In the genomic region with DNA sequence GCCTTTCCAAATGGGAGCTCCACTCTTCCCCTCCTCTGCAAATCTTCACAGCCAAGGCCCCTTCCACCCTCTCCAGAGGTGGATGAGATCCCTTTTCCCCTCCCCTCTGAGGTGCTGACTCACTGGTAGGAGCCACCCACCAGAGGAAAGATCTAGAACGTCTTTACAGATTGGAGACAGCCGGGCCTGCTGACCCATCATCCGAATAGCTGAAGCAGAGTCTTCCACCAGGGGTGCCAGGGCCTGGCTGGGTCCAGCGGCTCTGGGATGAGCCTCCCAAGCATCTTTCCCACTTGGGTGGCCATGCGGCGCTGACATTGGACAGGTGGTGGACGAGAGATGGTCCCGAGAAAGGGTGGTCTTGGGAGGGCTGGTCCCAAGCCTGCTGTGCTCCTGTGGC, we compare ENCODE assay signal across 21 cellular contexts. TPM values are rescaled to one million over a fixed set of nuclear protein-coding genes. Genes with fewer than 3 reads are reported as not detected.
DNase-seq lines count a peak whose midpoint lies in the region; ATAC-seq and TF ChIP-seq lines count a peak whose summit lies in the region.
"Had no signal": no experiment of that assay in that cellular context is flagged by ENCODE, and none has a peak within 500 bp of the region (broad histone marks: within the 10 kb centered on the region; RNA-seq: fewer than 3 reads in every experiment).

No MANE protein-coding gene starts in this region.

- no peak for ATAC-seq in natural killer cell treated with Interleukin-12 subunit alpha and Interleukin-12 subunit beta and Interleukin-15 and Interleukin-18, amount 100 ng/mL, for 72 hours
- ATAC-seq in T-cell (replicated peaks in 1 of 4): no peak

- H3K9ac ChIP-seq in colonic mucosa (ENCODE audit: low read depth in 2 of 2, low read length in 2 of 2): no peak overlapping the region

- H3K4me3 ChIP-seq in AG04450 (ENCODE audit: low read depth, low read length) (no peak overlapping the region), HEK293 (ENCODE audit: low read depth, low read length) (no peak overlapping the region), colonic mucosa (no peak overlapping the region)
- H3K4me3 ChIP-seq: cardiac muscle cell, HAP-1, lung had no signal

- H3K9me3 Mint-ChIP-seq in natural killer cell treated with Interleukin-12 subunit alpha and Interleukin-12 subunit beta and Interleukin-15 and Interleukin-18, amount 100 ng/mL, for 72 hours: no peaks in the 10 kb centered on the region
- no peaks in the 10 kb centered on the region for H3K9me3 Mint-ChIP-seq in T-cell
- H3K9me3 Mint-ChIP-seq: naive thymus-derived CD8-positive, alpha-beta T cell had no signal

- TF ChIP-seq CTCF in AG04450 (IDR thresholded peaks at IDR 0.05; ENCODE audit: low read depth, low read length): no peak
- no peak for TF ChIP-seq CTCF in HEK293 (tag by site-specific recombination; IDR thresholded peaks at IDR 0.05)
- TF ChIP-seq CTCF in colonic mucosa (IDR thresholded peaks at IDR 0.05): no peak

- no peaks in the 10 kb centered on the region; the same call in 1 of the 2 replicates for H3K9me3 ChIP-seq in AG04450 (ENCODE audit: control insufficient read depth, insufficient read depth, low read length)
- H3K9me3 ChIP-seq in HEK293 (ENCODE audit: control insufficient read depth, insufficient read depth, low read depth, low read length): no peaks in the 10 kb centered on the region
- H3K9me3 ChIP-seq in colonic mucosa: no peaks in the 10 kb centered on the region
- H3K9me3 ChIP-seq: HAP-1 had no signal

- H3K36me3 ChIP-seq in HEK293 (ENCODE audit: control insufficient read depth in 2 of 2, insufficient read depth in 1 of 2, low read length in 2 of 2): peaks cover 3 to 69% of the 10 kb centered on the region in 2 experiments; a peak in 2 of 3 replicates
- H3K36me3 ChIP-seq in colonic mucosa: peaks cover 7% of the 10 kb centered on the region

- peaks cover 22 to 35% of the 10 kb centered on the region in 2 donors for H3K4me1 Mint-ChIP-seq in natural killer cell treated with Interleukin-12 subunit alpha and Interleukin-12 subunit beta and Interleukin-15 and Interleukin-18, amount 100 ng/mL, for 72 hours (ENCODE audit: low read depth in 2 of 2)
- H3K4me1 Mint-ChIP-seq in T-cell: peaks cover 6 to 8% (median 7%) of the 10 kb centered on the region in 3 donors

- peaks cover 5% of the 10 kb centered on the region for H3K36me3 Mint-ChIP-seq in natural killer cell treated with Interleukin-12 subunit alpha and Interleukin-12 subunit beta and Interleukin-15 and Interleukin-18, amount 100 ng/mL, for 72 hours
- peaks cover 33% of the 10 kb centered on the region for H3K36me3 Mint-ChIP-seq in T-cell
- H3K36me3 Mint-ChIP-seq: activated naive CD8-positive, alpha-beta T cell had no signal

- CTCF ChIA-PET in AG04450 (lab: Charles Lee) (no interaction called here), HEK293 (lab: Yijun Ruan, JAX) (interaction anchor here (1.9 kb wide), 1 partner anchor 9 kb away, joined by 6 read pairs; a partner anchor contains a TSS), T-cell (lab: Charles Lee) (no interaction called here)

- H3K27me3 ChIP-seq in AG04450 (ENCODE audit: control insufficient read depth, insufficient read depth, low read length) (no peaks in the 10 kb centered on the region), colonic mucosa (peaks cover 14% of the 10 kb centered on the region)

- DNase-seq in AG04450 (ENCODE audit: low read depth, low spot score): no peak
- peak; percentile 51 for DNase-seq in natural killer cell treated with Interleukin-12 subunit alpha and Interleukin-12 subunit beta and Interleukin-15 and Interleukin-18, amount 100 ng/mL, for 72 hours (ENCODE audit: low spot score)
- no peak for DNase-seq in T-cell
- DNase-seq in activated gamma-delta T cell (lab: John Stamatoyannopoulos, UW): no peak
- DNase-seq in colonic mucosa: no peak
- DNase-seq in NCI-H2081 treated with DMSO at 0.1 percent for 48 hours (lab: John Stamatoyannopoulos, UW): no peak
- DNase-seq: activated CD4-positive, alpha-beta T cell treated with anti-CD3 and anti-CD28 coated beads for 4 hours; AML-193; GDM1; naive thymus-derived CD8-positive, alpha-beta T cell; NCI-H1694; NCI-H446; SHP77; stimulated activated CD4-positive, alpha-beta T cell treated with anti-CD3 and anti-CD28 coated beads, Interleukin-15, amount 100 ng/mL, for 24 hours; T1000 had no signal

- H3K27ac ChIP-seq in AG04450 (ENCODE audit: low read depth, low read length) (peak overlapping the region; percentile 76), HEK293 (ENCODE audit: extremely low read depth, low read depth, low read length) (no peak overlapping the region), cingulate gyrus (ENCODE audit: low read depth, low read length) (peak overlapping the region; percentile 19), colonic mucosa (no peak overlapping the region)
- H3K27ac ChIP-seq: cardiac muscle cell had no signal

- POLR2A ChIA-PET in AG04450 (lab: Yijun Ruan, JAX): interaction anchor here (1.2 kb wide), 1 partner anchor 26 kb away, joined by 3 read pairs; no protein-coding TSS in a partner anchor
- POLR2A ChIA-PET in HEK293 (lab: Yijun Ruan, JAX): no interaction called here
- POLR2A ChIA-PET in T-cell (lab: Charles Lee): no interaction called here

- H3K27me3 Mint-ChIP-seq in natural killer cell treated with Interleukin-12 subunit alpha and Interleukin-12 subunit beta and Interleukin-15 and Interleukin-18, amount 100 ng/mL, for 72 hours: no peaks in the 10 kb centered on the region
- peaks cover 7 to 15% of the 10 kb centered on the region in 2 donors for H3K27me3 Mint-ChIP-seq in T-cell

- no peak overlapping the region for H3K4me3 Mint-ChIP-seq in natural killer cell treated with Interleukin-12 subunit alpha and Interleukin-12 subunit beta and Interleukin-15 and Interleukin-18, amount 100 ng/mL, for 72 hours
- H3K4me3 Mint-ChIP-seq in T-cell: no peak overlapping the region
- H3K4me3 Mint-ChIP-seq: activated naive CD8-positive, alpha-beta T cell; naive thymus-derived CD8-positive, alpha-beta T cell had no signal

- H3K27ac Mint-ChIP-seq in natural killer cell treated with Interleukin-12 subunit alpha and Interleukin-12 subunit beta and Interleukin-15 and Interleukin-18, amount 100 ng/mL, for 72 hours: peak overlapping the region in 1 of 2 donors; percentile 91
- H3K27ac Mint-ChIP-seq in T-cell: no peak overlapping the region
- H3K27ac Mint-ChIP-seq: activated naive CD8-positive, alpha-beta T cell had no signal

- intact Hi-C loops in colonic mucosa (cut with DNase I): no loop called here

- H3K4me1 ChIP-seq in HEK293 (ENCODE audit: control insufficient read depth, insufficient read depth, low read length) (peaks cover 8% of the 10 kb centered on the region; the same call in 1 of the 2 replicates), colonic mucosa (peaks cover 2% of the 10 kb centered on the region)

TF ChIP-seq in HEK293, 187 proteins besides CTCF, POLR2A, EP300 and RAD21 (continues in another document):
- TF ChIP-seq, protein P1, sequence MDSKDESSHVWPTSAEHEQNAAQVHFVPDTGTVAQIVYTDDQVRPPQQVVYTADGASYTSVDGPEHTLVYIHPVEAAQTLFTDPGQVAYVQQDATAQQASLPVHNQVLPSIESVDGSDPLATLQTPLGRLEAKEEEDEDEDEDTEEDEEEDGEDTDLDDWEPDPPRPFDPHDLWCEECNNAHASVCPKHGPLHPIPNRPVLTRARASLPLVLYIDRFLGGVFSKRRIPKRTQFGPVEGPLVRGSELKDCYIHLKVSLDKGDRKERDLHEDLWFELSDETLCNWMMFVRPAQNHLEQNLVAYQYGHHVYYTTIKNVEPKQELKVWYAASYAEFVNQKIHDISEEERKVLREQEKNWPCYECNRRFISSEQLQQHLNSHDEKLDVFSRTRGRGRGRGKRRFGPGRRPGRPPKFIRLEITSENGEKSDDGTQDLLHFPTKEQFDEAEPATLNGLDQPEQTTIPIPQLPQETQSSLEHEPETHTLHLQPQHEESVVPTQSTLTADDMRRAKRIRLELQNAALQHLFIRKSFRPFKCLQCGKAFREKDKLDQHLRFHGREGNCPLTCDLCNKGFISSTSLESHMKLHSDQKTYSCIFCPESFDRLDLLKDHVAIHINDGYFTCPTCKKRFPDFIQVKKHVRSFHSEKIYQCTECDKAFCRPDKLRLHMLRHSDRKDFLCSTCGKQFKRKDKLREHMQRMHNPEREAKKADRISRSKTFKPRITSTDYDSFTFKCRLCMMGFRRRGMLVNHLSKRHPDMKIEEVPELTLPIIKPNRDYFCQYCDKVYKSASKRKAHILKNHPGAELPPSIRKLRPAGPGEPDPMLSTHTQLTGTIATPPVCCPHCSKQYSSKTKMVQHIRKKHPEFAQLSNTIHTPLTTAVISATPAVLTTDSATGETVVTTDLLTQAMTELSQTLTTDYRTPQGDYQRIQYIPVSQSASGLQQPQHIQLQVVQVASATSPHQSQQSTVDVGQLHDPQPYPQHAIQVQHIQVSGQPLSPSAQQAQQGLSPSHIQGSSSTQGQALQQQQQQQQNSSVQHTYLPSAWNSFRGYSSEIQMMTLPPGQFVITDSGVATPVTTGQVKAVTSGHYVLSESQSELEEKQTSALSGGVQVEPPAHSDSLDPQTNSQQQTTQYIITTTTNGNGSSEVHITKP (tag by site-specific recombination; IDR thresholded peaks at IDR 0.05): 0 out of 2 replicates have a peak, but pooled peaks have one; percentile 9

RNA-seq across cellular contexts. Expression of a gene that starts 9.0 kb away (rescaled TPM):
- polyA plus RNA-seq in AG04450 (2011; rRNA removed): 2.4 and 2.9 TPM in 2 replicates
- 0.96 and 2.2 TPM in 2 replicates for polyA minus RNA-seq in AG04450 (2011; rRNA and poly(A)+ RNA removed)
- 1 to 10 TPM in 1 of 2 donors, under 1 TPM in 1; 0.20 to 3.8 TPM for total RNA-seq in natural killer cell treated with Interleukin-12 subunit alpha and Interleukin-12 subunit beta and Interleukin-15 and Interleukin-18, amount 100 ng/mL, for 72 hours
- not detected for total RNA-seq in T-cell
- under 1 TPM in 1 of 2 donors, not detected in 1; 0.50 TPM for total RNA-seq in colonic mucosa
- total RNA-seq: naive thymus-derived CD8-positive, alpha-beta T cell had no signal
- polyA plus RNA-seq: naive thymus-derived CD8-positive, alpha-beta T cell had no signal

RNA-seq across cellular contexts. Expression of a gene that starts 29.3 kb away (rescaled TPM):
- not detected in 2 replicates for polyA plus RNA-seq in AG04450 (2011; rRNA removed)
- polyA minus RNA-seq in AG04450 (2011; rRNA and poly(A)+ RNA removed): not detected in 2 replicates
- total RNA-seq in natural killer cell treated with Interleukin-12 subunit alpha and Interleukin-12 subunit beta and Interleukin-15 and Interleukin-18, amount 100 ng/mL, for 72 hours: not detected
- not detected for total RNA-seq in T-cell
- total RNA-seq in colonic mucosa: under 1 TPM; 0.07 to 0.13 TPM
- total RNA-seq: naive thymus-derived CD8-positive, alpha-beta T cell had no signal
- polyA plus RNA-seq: naive thymus-derived CD8-positive, alpha-beta T cell had no signal

RNA-seq across cellular contexts. Expression of a gene that starts 35.7 kb away (rescaled TPM):
- polyA plus RNA-seq in AG04450 (2011; rRNA removed): 29.4 and 34.9 TPM in 2 replicates
- 21.9 and 23.3 TPM in 2 replicates for polyA minus RNA-seq in AG04450 (2011; rRNA and poly(A)+ RNA removed)
- total RNA-seq in natural killer cell treated with Interleukin-12 subunit alpha and Interleukin-12 subunit beta and Interleukin-15 and Interleukin-18, amount 100 ng/mL, for 72 hours: 10 to 100 TPM; 75.8 to 99.7 TPM
- total RNA-seq in T-cell (100 to 1,000 TPM in 2 of 5 donors, 10 to 100 TPM in 3; 72.8 to 120 (median 76.3) TPM), colonic mucosa (10 to 100 TPM; 27.8 to 50.3 TPM)

Comparison
In these comparisons a context has a peak if more than half of its experiments do, and no peak if none do; other contexts are left out.
1. H3K27ac ChIP-seq: peak in AG04450 (single experiment) and cingulate gyrus (single experiment); none in HEK293 (single experiment) and colonic mucosa (single experiment).